9 cellular contexts compared by ENCODE assay signal in genomic region chr5:34854459-34855174, GRCh38. TPM values are rescaled to one million over a fixed set of nuclear protein-coding genes. Genes with fewer than 3 reads are reported as not detected.
DNase-seq lines count a peak whose midpoint lies in the region; ATAC-seq and TF ChIP-seq lines count a peak whose summit lies in the region.
"Had no signal": no experiment of that assay in that cellular context is flagged by ENCODE, and none has a peak within 500 bp of the region (broad histone marks: within the 10 kb centered on the region; RNA-seq: fewer than 3 reads in every experiment).

No MANE protein-coding gene starts in this region.

- no peak for TF ChIP-seq POLR2A in Peyer's patch (IDR thresholded peaks at IDR 0.05)

- no peaks in the 10 kb centered on the region for H3K27me3 ChIP-seq in Peyer's patch

- H3K4me1 Mint-ChIP-seq in progenitor cell of endocrine pancreas (ENCODE audit: low read depth): no peaks in the 10 kb centered on the region

- DNase-seq in NCI-H2227 treated with DMSO at 0.1 percent for 48 hours (lab: John Stamatoyannopoulos, UW): peak; percentile 74
- peak; percentile 72 for DNase-seq in retinal pigment epithelial cell (ENCODE audit: low read depth)
- no peak for DNase-seq in T-helper 9 cell
- no peak for DNase-seq in Peyer's patch
- DNase-seq in stimulated activated CD8-positive, alpha-beta memory T cell treated with anti-CD3 and anti-CD28 coated beads, Interleukin-4, amount 100 ng/mL, for 48 hours: no peak
- DNase-seq in progenitor cell of endocrine pancreas (ENCODE audit: low spot score, unreplicated experiment): no peak
- DNase-seq: stimulated activated CD4-positive, alpha-beta T cell treated with anti-CD3 and anti-CD28 coated beads, Interleukin-12 subunit alpha, Interleukin-12 subunit beta, amount 100 ng/mL, for 4 hours had no signal

- H3K4me3 ChIP-seq in retinal pigment epithelial cell (ENCODE audit: low read length): no peak overlapping the region
- no peak overlapping the region for H3K4me3 ChIP-seq in Peyer's patch

- H3K9me3 ChIP-seq in Peyer's patch: no peaks in the 10 kb centered on the region

- ATAC-seq in GM19372 (IDR thresholded peaks at IDR 0.05; ENCODE audit: low read depth, unreplicated experiment) (peak; percentile 95), HG03066 (IDR thresholded peaks at IDR 0.05; ENCODE audit: low read depth, unreplicated experiment) (peak; percentile 97)

- no peak overlapping the region for H3K4me3 Mint-ChIP-seq in progenitor cell of endocrine pancreas (ENCODE audit: low read depth)

- no peak for TF ChIP-seq CTCF in retinal pigment epithelial cell (conservative IDR thresholded peaks at IDR 0.05; ENCODE audit: low read depth, low read length)
- no peak for TF ChIP-seq CTCF in Peyer's patch (IDR thresholded peaks at IDR 0.05)
- TF ChIP-seq CTCF in progenitor cell of endocrine pancreas (IDR thresholded peaks at IDR 0.05; ENCODE audit: unreplicated experiment): no peak

- no peak overlapping the region for H3K27ac ChIP-seq in Peyer's patch

- H3K9me3 Mint-ChIP-seq in progenitor cell of endocrine pancreas (ENCODE audit: low read depth): no peaks in the 10 kb centered on the region

- no peaks in the 10 kb centered on the region for H3K27me3 Mint-ChIP-seq in progenitor cell of endocrine pancreas

- peaks cover 7% of the 10 kb centered on the region for H3K36me3 Mint-ChIP-seq in progenitor cell of endocrine pancreas (ENCODE audit: insufficient read depth)

- no peak overlapping the region for H3K27ac Mint-ChIP-seq in progenitor cell of endocrine pancreas

- no peaks in the 10 kb centered on the region for H3K36me3 ChIP-seq in Peyer's patch

- no peaks in the 10 kb centered on the region for H3K4me1 ChIP-seq in Peyer's patch

RNA-seq across cellular contexts. Expression of gene TTC23L, which starts 15.7 kb away (rescaled TPM):
- total RNA-seq in Peyer's patch: not detected
- 2.8 and 2.9 TPM in 2 replicates for total RNA-seq in progenitor cell of endocrine pancreas

Comparison
In these comparisons a context has a peak if more than half of its experiments do, and no peak if none do; other contexts are left out.
1. DNase-seq: peak in NCI-H2227 treated with DMSO at 0.1 percent for 48 hours (single experiment) and retinal pigment epithelial cell (single experiment); none in T-helper 9 cell (single experiment), Peyer's patch (0 of 3), stimulated activated CD8-positive, alpha-beta memory T cell treated with anti-CD3 and anti-CD28 coated beads, Interleukin-4, amount 100 ng/mL, for 48 hours (single experiment) and progenitor cell of endocrine pancreas (single experiment).